In the genomic region with DNA sequence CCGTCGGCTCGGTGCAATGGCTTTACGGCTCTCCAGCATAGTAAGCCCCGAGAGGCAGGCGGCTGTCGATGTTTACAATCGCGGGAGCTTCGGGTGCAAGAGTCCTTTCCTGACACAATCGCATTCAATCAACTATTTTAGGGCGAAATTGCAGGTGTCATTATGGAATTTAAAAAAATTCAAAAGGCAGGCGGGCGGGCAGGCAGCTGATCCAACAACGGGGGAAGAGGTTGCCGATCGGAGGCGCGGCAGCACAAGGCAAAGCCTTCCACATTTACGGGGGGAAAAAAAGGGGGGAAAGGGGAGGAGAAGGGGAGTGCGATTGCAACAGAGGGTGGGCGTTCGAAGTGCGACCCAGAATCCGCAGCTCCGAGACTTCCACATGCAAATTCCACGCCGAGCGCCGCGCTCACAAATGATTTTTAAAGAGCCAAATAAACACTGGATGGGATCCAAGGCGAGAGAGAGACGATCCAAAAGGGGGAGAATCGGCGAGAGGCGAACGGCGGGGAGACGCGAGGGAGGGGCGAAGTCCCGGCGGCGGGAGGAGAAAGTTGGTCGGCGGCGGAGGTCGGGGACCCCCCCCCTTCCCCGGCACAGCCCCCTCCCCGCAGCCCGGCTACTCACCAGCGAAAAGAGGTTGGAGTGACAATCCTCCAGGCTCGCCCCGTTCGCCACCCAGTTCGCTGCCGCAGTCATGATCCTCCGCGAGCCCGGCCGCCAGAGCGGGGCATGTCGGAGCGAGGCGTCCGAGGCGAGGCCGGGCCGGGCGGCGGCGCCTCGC, we compare ENCODE assay signal across 1 cellular context.
TF ChIP-seq lines count a peak whose summit lies in the region.

No MANE protein-coding gene starts in this region.

TF ChIP-seq in WTC11, 78 proteins besides CTCF, POLR2A, EP300 and RAD21 (continued from another document):
- no peak for TF ChIP-seq ZNF281 (CRISPR knock-in tag; IDR thresholded peaks at IDR 0.05)
- TF ChIP-seq, protein P1, sequence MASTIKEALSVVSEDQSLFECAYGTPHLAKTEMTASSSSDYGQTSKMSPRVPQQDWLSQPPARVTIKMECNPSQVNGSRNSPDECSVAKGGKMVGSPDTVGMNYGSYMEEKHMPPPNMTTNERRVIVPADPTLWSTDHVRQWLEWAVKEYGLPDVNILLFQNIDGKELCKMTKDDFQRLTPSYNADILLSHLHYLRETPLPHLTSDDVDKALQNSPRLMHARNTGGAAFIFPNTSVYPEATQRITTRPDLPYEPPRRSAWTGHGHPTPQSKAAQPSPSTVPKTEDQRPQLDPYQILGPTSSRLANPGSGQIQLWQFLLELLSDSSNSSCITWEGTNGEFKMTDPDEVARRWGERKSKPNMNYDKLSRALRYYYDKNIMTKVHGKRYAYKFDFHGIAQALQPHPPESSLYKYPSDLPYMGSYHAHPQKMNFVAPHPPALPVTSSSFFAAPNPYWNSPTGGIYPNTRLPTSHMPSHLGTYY (CRISPR knock-in tag; IDR thresholded peaks at IDR 0.05), result no peak
